Comparison of ENCODE assay signal across 8 cellular contexts in the genomic region with DNA sequence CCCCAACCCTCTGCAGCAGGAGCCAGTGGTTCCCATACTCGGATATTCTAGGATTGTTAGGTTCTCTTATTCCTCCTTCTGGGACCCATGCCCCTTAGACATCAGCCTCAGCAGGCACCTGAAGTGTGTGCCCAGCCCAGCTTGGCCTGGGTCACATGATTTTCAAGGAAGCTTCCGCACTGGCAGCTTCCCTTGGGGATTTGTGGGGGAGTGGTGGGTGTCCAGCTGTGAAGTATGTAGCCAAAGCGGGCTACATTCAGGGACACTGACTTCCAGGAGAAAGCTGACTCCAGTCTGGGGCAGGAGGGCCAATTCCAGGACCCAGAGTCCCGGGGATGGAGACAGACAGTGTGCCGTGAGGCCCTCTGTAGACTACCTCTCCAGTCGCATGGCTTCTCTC. TPM values are rescaled to one million over a fixed set of nuclear protein-coding genes. Genes with fewer than 3 reads are reported as not detected.
DNase-seq lines count a peak whose midpoint lies in the region; ATAC-seq and TF ChIP-seq lines count a peak whose summit lies in the region.

No MANE protein-coding gene starts in this region.

- peak overlapping the region; percentile 97 for H3K4me3 ChIP-seq in ACC112 (ENCODE audit: low read depth, low read length)
- H3K4me3 ChIP-seq in GM23248 = peak overlapping the region; percentile 91
- peak overlapping the region; percentile 70 to 81 for H3K4me3 ChIP-seq in prostate gland

- WGBS in GM23248 (ENCODE audit: low coverage in 1 of 2, low lambda C conversion rate in 2 of 2, missing lambda C conversion rate in 2 of 2), 2 experiments = 4 to 12% methylated on average over 6 of the region's 6 CpGs
- WGBS in prostate gland = 1% methylated on average over 6 of the region's 6 CpGs

- H3K27me3 ChIP-seq in ACC112 (ENCODE audit: insufficient read depth, low read length) (no peaks in the 10 kb centered on the region), GM23248 (replicated peaks; ENCODE audit: insufficient read depth) (no peaks in the 10 kb centered on the region), prostate gland (replicated peaks; ENCODE audit: insufficient read depth) (no peaks in the 10 kb centered on the region)

- peak overlapping the region; percentile 92 for H3K9ac ChIP-seq in GM23248

- H2AFZ ChIP-seq in ACC112 (ENCODE audit: low read length, unreplicated experiment) (no peak overlapping the region), GM23248 (0 out of 2 replicates have a peak overlapping the region, but pooled peaks have one; percentile 70)

- no peaks in the 10 kb centered on the region for H4K20me1 ChIP-seq in GM23248 (ENCODE audit: insufficient read depth)

- H3K36me3 ChIP-seq in ACC112 (ENCODE audit: insufficient read depth, low read length) (no peaks in the 10 kb centered on the region), GM23248 (ENCODE audit: low read depth) (no peaks in the 10 kb centered on the region), prostate gland (no peaks in the 10 kb centered on the region)

- ATAC-seq in HG03521 (IDR thresholded peaks at IDR 0.05; ENCODE audit: unreplicated experiment) (no peak), HG03432 (IDR thresholded peaks at IDR 0.05; ENCODE audit: unreplicated experiment) (no peak)

- TF ChIP-seq POLR2A in prostate gland (IDR thresholded peaks at IDR 0.05) = no peak

- DNase-seq in GM23248 = peak; percentile 53
- DNase-seq in activated CD8-positive, alpha-beta memory T cell treated with anti-CD3 and anti-CD28 coated beads, Interleukin-2, amount 50 U/mL, for 48 hours = peak; percentile 65
- peak; percentile 35 for DNase-seq in glomerular visceral epithelial cell (ENCODE audit: extremely low spot score)
- DNase-seq in prostate gland (ENCODE audit: low spot score) = peak; percentile 44
- DNase-seq in GOT3 (lab: John Stamatoyannopoulos, UW) = no peak

- H3K9me3 ChIP-seq in GM23248 (ENCODE audit: low read depth) (no peaks in the 10 kb centered on the region), prostate gland (no peaks in the 10 kb centered on the region)

- peak overlapping the region; percentile 98 for H3K4me2 ChIP-seq in GM23248 (ENCODE audit: unreplicated experiment)

- in situ Hi-C loops in GM23248 (cut with MboI) = no loop called here

- H3F3A ChIP-seq in GM23248 (ENCODE audit: insufficient read depth) = peaks cover 27% of the 10 kb centered on the region

- peaks cover 51% of the 10 kb centered on the region for H3K4me1 ChIP-seq in ACC112 (ENCODE audit: control insufficient read depth, insufficient read depth, low read length, unreplicated experiment)
- H3K4me1 ChIP-seq in GM23248 (ENCODE audit: insufficient read depth) = peaks cover 50% of the 10 kb centered on the region
- peaks cover 30% of the 10 kb centered on the region for H3K4me1 ChIP-seq in prostate gland (replicated peaks)

- intact Hi-C loops in prostate gland (cut with DNase I) = no loop called here

- no peaks in the 10 kb centered on the region for H3K9me2 ChIP-seq in GM23248 (ENCODE audit: insufficient read depth)

- H3K27ac ChIP-seq in ACC112 (ENCODE audit: low read depth, low read length) = peak overlapping the region; percentile 62
- H3K27ac ChIP-seq in GM23248 = peak overlapping the region; percentile 87
- peak overlapping the region; percentile 92 to 96 for H3K27ac ChIP-seq in prostate gland

- TF ChIP-seq CTCF in prostate gland (IDR thresholded peaks at IDR 0.05) = no peak

- H3K79me2 ChIP-seq in ACC112 (ENCODE audit: control insufficient read depth, insufficient read depth, low read length, unreplicated experiment) (peaks cover 53% of the 10 kb centered on the region), GM23248 (ENCODE audit: insufficient read depth) (peaks cover 55% of the 10 kb centered on the region)

RNA-seq across cellular contexts. Expression of gene LDB1, which starts 1.3 kb away (rescaled TPM):
- 28.1 and 30.5 TPM in 2 replicates for total RNA-seq in GM23248 (2014; rRNA removed; shearing (Covaris generic))
- polyA plus RNA-seq in GM23248 (2016; fragmentation: Nextera tagmentation; extraction: Ambion mirVana) = 4.8 and 5.0 TPM in 2 replicates
- 10 to 100 TPM; 55.0 to 91.5 TPM for total RNA-seq in prostate gland

RNA-seq across cellular contexts. Expression of gene PPRC1, which starts 14.0 kb away (rescaled TPM):
- total RNA-seq in GM23248 (2014; rRNA removed; shearing (Covaris generic)) = 16.4 and 25.3 TPM in 2 replicates
- 19.5 and 22.6 TPM in 2 replicates for polyA plus RNA-seq in GM23248 (2016; fragmentation: Nextera tagmentation; extraction: Ambion mirVana)
- total RNA-seq in prostate gland = 10 to 100 TPM; 19.8 to 24.4 TPM

RNA-seq across cellular contexts. Expression of gene NOLC1, which starts 33.3 kb away (rescaled TPM):
- 30.7 and 31.9 TPM in 2 replicates for total RNA-seq in GM23248 (2014; rRNA removed; shearing (Covaris generic))
- polyA plus RNA-seq in GM23248 (2016; fragmentation: Nextera tagmentation; extraction: Ambion mirVana) = 42.5 and 43.4 TPM in 2 replicates
- total RNA-seq in prostate gland = 10 to 100 TPM; 50.3 to 67.9 TPM

RNA-seq across cellular contexts. Expression of gene HPS6, which starts 53.7 kb away (rescaled TPM):
- 45.1 and 46.9 TPM in 2 replicates for total RNA-seq in GM23248 (2014; rRNA removed; shearing (Covaris generic))
- 10.9 and 12.2 TPM in 2 replicates for polyA plus RNA-seq in GM23248 (2016; fragmentation: Nextera tagmentation; extraction: Ambion mirVana)
- 10 to 100 TPM; 26.1 to 35.9 TPM for total RNA-seq in prostate gland
